9 cellular contexts compared by ENCODE assay signal in genomic region chr17:79192503-79193500, GRCh38.
DNase-seq lines count a peak whose midpoint lies in the region; ATAC-seq, FAIRE-seq and TF ChIP-seq lines count a peak whose summit lies in the region.
"Had no signal": no experiment of that assay in that cellular context is flagged by ENCODE, and none has a peak within 500 bp of the region (broad histone marks: within the 10 kb centered on the region; RNA-seq: fewer than 3 reads in every experiment).

No MANE protein-coding gene starts in this region.

- H3K27me3 ChIP-seq in A673 (replicated peaks; ENCODE audit: insufficient read depth, low read depth, low read length, poor library complexity) (peaks cover 94% of the 10 kb centered on the region), hepatocyte (peaks cover 42% of the 10 kb centered on the region)

- H3K27me3 Mint-ChIP-seq in activated CD8-positive, alpha-beta T cell treated with anti-CD3 and anti-CD28 coated beads for 36 hours: peaks cover 25% of the 10 kb centered on the region

- H3K27ac ChIP-seq in A673 (ENCODE audit: low read depth, low read length, poor library complexity, severe bottlenecking) (no peak overlapping the region), hepatocyte (no peak overlapping the region)

- DNase-seq in A673 (ENCODE audit: low spot score): peak; percentile 30
- DNase-seq in HT1080 (ENCODE audit: low read depth): peak; percentile 20
- peak; percentile 46 for DNase-seq in activated CD8-positive, alpha-beta T cell treated with anti-CD3 and anti-CD28 coated beads for 36 hours
- peak; percentile 80 for DNase-seq in hepatocyte (ENCODE audit: low spot score)
- no peak for DNase-seq in GM19240 (ENCODE audit: insufficient read length, low spot score)
- no peak for DNase-seq in RCC 7860 (ENCODE audit: low spot score)
- DNase-seq in middle frontal gyrus (ENCODE audit: extremely low spot score, low spot score): no peak

- no peak overlapping the region for H3K4me3 Mint-ChIP-seq in activated CD8-positive, alpha-beta T cell treated with anti-CD3 and anti-CD28 coated beads for 36 hours

- no peak overlapping the region for H3K4me2 ChIP-seq in hepatocyte

- CTCF ChIA-PET in A673 (lab: Charles Lee): interaction anchor here (1.1 kb wide), 1 partner anchor 199 kb away, joined by 5 read pairs; no protein-coding TSS in a partner anchor
- CTCF ChIA-PET in activated CD8-positive, alpha-beta T cell treated with anti-CD3 and anti-CD28 coated beads for 36 hours (lab: Charles Lee): interaction anchor here (0.6 to 1.6 kb wide), 3 partner anchors 199 to 201 kb away, joined by 3 to 6 read pairs (median 3); no protein-coding TSS in a partner anchor

- intact Hi-C loops in A673 (cut with micrococcal nuclease; ENCODE audit: unreplicated experiment): no loop called here
- intact Hi-C loops in activated CD8-positive, alpha-beta T cell treated with anti-CD3 and anti-CD28 coated beads for 36 hours (cut with micrococcal nuclease): no loop called here

- no peaks in the 10 kb centered on the region for H3K79me2 ChIP-seq in hepatocyte

- no peak for ATAC-seq in activated CD8-positive, alpha-beta T cell treated with anti-CD3 and anti-CD28 coated beads for 36 hours
- no peak for ATAC-seq in HG03280 (IDR thresholded peaks at IDR 0.05; ENCODE audit: unreplicated experiment)
- ATAC-seq: sciatic nerve had no signal

- TF ChIP-seq CTCF in A673 (conservative IDR thresholded peaks at IDR 0.05; ENCODE audit: low read depth, low read length): no peak
- no peak for TF ChIP-seq CTCF in activated CD8-positive, alpha-beta T cell treated with anti-CD3 and anti-CD28 coated beads for 36 hours (IDR thresholded peaks at IDR 0.05)
- no peak for TF ChIP-seq CTCF in hepatocyte (IDR thresholded peaks at IDR 0.05; ENCODE audit: poor library complexity)

- no peaks in the 10 kb centered on the region for H4K20me1 ChIP-seq in hepatocyte (ENCODE audit: insufficient read depth, poor library complexity, severe bottlenecking)

- H3K4me1 ChIP-seq in A673 (ENCODE audit: insufficient read depth, low read length, poor library complexity, severe bottlenecking): no peaks in the 10 kb centered on the region
- H3K4me1 ChIP-seq in hepatocyte (ENCODE audit: insufficient read depth): no peaks in the 10 kb centered on the region

- H3K36me3 ChIP-seq in A673 (ENCODE audit: insufficient read depth, low read length, poor library complexity, severe bottlenecking): no peaks in the 10 kb centered on the region
- H3K36me3 ChIP-seq in hepatocyte (replicated peaks; ENCODE audit: insufficient read depth, low read depth): no peaks in the 10 kb centered on the region

- no peak for FAIRE-seq in RCC 7860 (lab: Jason Lieb, UNC)

- no peaks in the 10 kb centered on the region for H3K9me3 Mint-ChIP-seq in activated CD8-positive, alpha-beta T cell treated with anti-CD3 and anti-CD28 coated beads for 36 hours

- POLR2A ChIA-PET in A673 (lab: Charles Lee; ENCODE audit: low non-redundant PET): no interaction called here
- POLR2A ChIA-PET in activated CD8-positive, alpha-beta T cell treated with anti-CD3 and anti-CD28 coated beads for 36 hours (lab: Charles Lee): no interaction called here

- WGBS in hepatocyte (ENCODE audit: low lambda C conversion rate, missing lambda C conversion rate): 14% methylated on average over 23 of the region's 23 CpGs

- no peaks in the 10 kb centered on the region for H3K9me3 ChIP-seq in A673 (ENCODE audit: low read depth, low read length, poor library complexity, severe bottlenecking)
- H3K9me3 ChIP-seq in hepatocyte (ENCODE audit: low read depth): no peaks in the 10 kb centered on the region

- no peaks in the 10 kb centered on the region for H3K36me3 Mint-ChIP-seq in activated CD8-positive, alpha-beta T cell treated with anti-CD3 and anti-CD28 coated beads for 36 hours (ENCODE audit: low read depth)

- H3K9me2 ChIP-seq in hepatocyte (replicated peaks; ENCODE audit: insufficient read depth): no peaks in the 10 kb centered on the region

- BruUV-seq in A673 (replicated peaks; lab: Mats Ljungman, UMichigan): no TSS peak

- no peak overlapping the region for H2AFZ ChIP-seq in hepatocyte

- H3K4me1 Mint-ChIP-seq in activated CD8-positive, alpha-beta T cell treated with anti-CD3 and anti-CD28 coated beads for 36 hours (ENCODE audit: low read depth): no peaks in the 10 kb centered on the region

- H3K27ac Mint-ChIP-seq in activated CD8-positive, alpha-beta T cell treated with anti-CD3 and anti-CD28 coated beads for 36 hours: no peak overlapping the region

- H3K4me3 ChIP-seq in A673 (ENCODE audit: low read depth, low read length, poor library complexity, severe bottlenecking) (no peak overlapping the region), hepatocyte (no peak overlapping the region)

Comparison
In these comparisons a context has a peak if more than half of its experiments do, and no peak if none do; other contexts are left out.
1. DNase-seq: peak in A673 (single experiment), HT1080 (single experiment), activated CD8-positive, alpha-beta T cell treated with anti-CD3 and anti-CD28 coated beads for 36 hours (single experiment) and hepatocyte (single experiment); none in GM19240 (single experiment), RCC 7860 (single experiment) and middle frontal gyrus (single experiment).